8 cellular contexts compared by ENCODE assay signal in genomic region chr2:26300234-26300641, GRCh38. TPM values are rescaled to one million over a fixed set of nuclear protein-coding genes. Genes with fewer than 3 reads are reported as not detected.
A peak's percentile ranks its signal among the peaks of the same experiment; 100 is the strongest.
DNase-seq lines count a peak whose midpoint lies in the region; ATAC-seq and TF ChIP-seq lines count a peak whose summit lies in the region.

No MANE protein-coding gene starts in this region.

- H3K27ac ChIP-seq in mucosa of rectum (ENCODE audit: low read depth in 2 of 2, low read length in 2 of 2) (peak overlapping the region; percentile 65 to 69), transverse colon (peak overlapping the region; percentile 79 to 87 (median 86))

- WGBS in transverse colon (ENCODE audit: low coverage in 1 of 2), 2 donors = 23 to 31% methylated on average over 12 of the region's 12 CpGs

- no peaks in the 10 kb centered on the region for H3K27me3 ChIP-seq in mucosa of rectum (ENCODE audit: control insufficient read depth in 2 of 2, insufficient read depth in 2 of 2, low read length in 2 of 2)
- H3K27me3 ChIP-seq in transverse colon = no peaks in the 10 kb centered on the region

- H3K9me3 ChIP-seq in mucosa of rectum (ENCODE audit: control insufficient read depth in 2 of 2, low read length in 2 of 2) = no peaks in the 10 kb centered on the region
- H3K9me3 ChIP-seq in transverse colon = no peaks in the 10 kb centered on the region

- H3K4me3 ChIP-seq in mucosa of rectum (ENCODE audit: low read length in 2 of 2) = peak overlapping the region; percentile 49 to 74
- H3K4me3 ChIP-seq in transverse colon = peak overlapping the region in 3 of 4 donors; percentile 35 to 64 (median 37)

- no peak for TF ChIP-seq EP300 in transverse colon (IDR thresholded peaks at IDR 0.05; ENCODE audit: low read depth)

- intact Hi-C loops in transverse colon (cut with DNase I; ENCODE audit: low total_unique reads) = no loop called here

- in situ Hi-C loops in transverse colon (cut with MboI; ENCODE audit: low pct_ligation_motif_present in 1 of 4, low pct_unique_long_range_greater_than_20kb in 1 of 4, low sequenced_read_pairs in 3 of 4) = loop anchor here in 1 of 4 donors (25.0 kb wide), 1 partner anchor 338 kb away; no protein-coding TSS in a partner anchor

- DNase-seq in activated T-cell treated with anti-CD3 and anti-CD28 coated beads for 24 hours (ENCODE audit: low read depth) (peak; percentile 8), activated T-cell treated with anti-CD3 and anti-CD28 coated beads for 4 hours (no peak), dermis blood vessel endothelial cell (peak; percentile 28), transverse colon (peak; percentile 39), NCI-H748 treated with DMSO at 0.1 percent for 48 hours (lab: John Stamatoyannopoulos, UW) (no peak), occipital lobe (lab: John Stamatoyannopoulos, UW) (no peak)

- no peaks in the 10 kb centered on the region for H3K36me3 ChIP-seq in mucosa of rectum (ENCODE audit: control insufficient read depth in 2 of 2, insufficient read depth in 2 of 2, low read length in 2 of 2)
- H3K36me3 ChIP-seq in transverse colon = no peaks in the 10 kb centered on the region

- no peak for TF ChIP-seq CTCF in transverse colon (IDR thresholded peaks at IDR 0.05)

- H3K9ac ChIP-seq in mucosa of rectum (ENCODE audit: low read depth in 1 of 2, low read length in 2 of 2) = peak overlapping the region in 1 of 2 donors; percentile 52

- TF ChIP-seq POLR2A in transverse colon (IDR thresholded peaks at IDR 0.05) = no peak

- no peak for ATAC-seq in HG02571 (IDR thresholded peaks at IDR 0.05; ENCODE audit: unreplicated experiment)

- H3K4me1 ChIP-seq in mucosa of rectum (ENCODE audit: control insufficient read depth in 2 of 2, insufficient read depth in 2 of 2, low read length in 2 of 2) (peaks cover 3 to 6% of the 10 kb centered on the region in 2 donors), transverse colon (peaks cover 3 to 16% (median 11%) of the 10 kb centered on the region in 4 donors)

RNA-seq across cellular contexts. Expression of gene SELENOI, which starts 45.7 kb away (rescaled TPM):
- total RNA-seq in dermis blood vessel endothelial cell (16.7 and 17.9 TPM in 2 replicates), transverse colon (10 to 100 TPM; 12.1 to 37.4 (median 26.9) TPM), occipital lobe (70.2 TPM)

RNA-seq across cellular contexts. Expression of gene ADGRF3, which starts 46.4 kb away (rescaled TPM):
- total RNA-seq in dermis blood vessel endothelial cell (0.84 TPM in 1 of 2 replicates, not detected in the other), transverse colon (not detected), occipital lobe (0.16 TPM)

RNA-seq across cellular contexts. Expression of gene HADHB, which starts 55.5 kb away (rescaled TPM):
- 151 TPM in 2 replicates for total RNA-seq in dermis blood vessel endothelial cell
- 100 to 1,000 TPM in 2 of 4 donors, 10 to 100 TPM in 2; 53.1 to 182 (median 133) TPM for total RNA-seq in transverse colon
- total RNA-seq in occipital lobe = 41.8 TPM

RNA-seq across cellular contexts. Expression of gene HADHA, which starts 55.8 kb away (rescaled TPM):
- 208 and 237 TPM in 2 replicates for total RNA-seq in dermis blood vessel endothelial cell
- total RNA-seq in transverse colon = 100 to 1,000 TPM in 2 of 4 donors, 10 to 100 TPM in 2; 92.8 to 233 (median 142) TPM
- 89.1 TPM for total RNA-seq in occipital lobe

Comparison
In these comparisons a context has a peak if more than half of its experiments do, and no peak if none do; other contexts are left out.
1. DNase-seq: peak in activated T-cell treated with anti-CD3 and anti-CD28 coated beads for 24 hours (single experiment), dermis blood vessel endothelial cell (single experiment) and transverse colon (single experiment); none in activated T-cell treated with anti-CD3 and anti-CD28 coated beads for 4 hours (single experiment), NCI-H748 treated with DMSO at 0.1 percent for 48 hours (single experiment) and occipital lobe (single experiment).